ENCODE assay signal across 22 cellular contexts in the genomic region with DNA sequence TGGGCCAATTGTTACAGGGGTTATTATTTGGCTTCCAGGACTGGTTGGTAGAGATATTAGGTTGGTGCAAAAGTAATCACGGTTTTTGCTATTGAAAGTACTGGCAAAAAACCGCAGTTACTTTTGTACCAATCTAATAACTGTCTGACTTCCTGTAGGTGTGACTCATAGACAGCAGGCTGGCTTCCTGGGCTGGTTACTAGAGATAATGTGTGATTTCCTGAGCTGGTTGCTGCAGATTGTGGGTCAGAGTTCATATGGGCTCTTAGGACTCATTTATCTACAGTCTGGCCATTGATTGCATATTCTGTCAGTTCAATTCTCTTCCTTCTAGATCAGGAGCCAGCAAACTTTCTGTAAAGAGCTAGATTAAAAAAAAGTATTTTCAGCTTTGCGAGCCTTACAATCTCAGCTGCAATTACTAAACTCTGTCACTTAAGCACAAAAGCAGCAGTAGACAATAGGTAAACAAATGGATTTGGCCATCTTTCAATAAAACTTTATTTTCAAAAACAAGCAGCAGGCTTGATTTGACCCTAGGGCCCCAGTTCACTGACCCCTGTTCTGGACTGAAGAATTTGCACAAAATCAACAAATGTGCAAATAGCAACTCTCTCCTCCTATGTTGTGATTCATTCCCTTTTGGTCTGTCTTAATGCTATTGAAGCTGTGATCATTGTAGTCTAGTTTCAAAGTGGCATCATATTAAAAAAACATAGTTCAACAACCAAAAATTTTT. TPM values are rescaled to one million over a fixed set of nuclear protein-coding genes. Genes with fewer than 3 reads are reported as not detected.
DNase-seq lines count a peak whose midpoint lies in the region; ATAC-seq, FAIRE-seq and TF ChIP-seq lines count a peak whose summit lies in the region.
"Had no signal": no experiment of that assay in that cellular context is flagged by ENCODE, and none has a peak within 500 bp of the region (broad histone marks: within the 10 kb centered on the region; RNA-seq: fewer than 3 reads in every experiment).

No MANE protein-coding gene starts in this region.

- no peak for TF ChIP-seq CTCF in K562 (IDR thresholded peaks at IDR 0.05 in 2 of 3, conservative IDR thresholded peaks at IDR 0.05 in 1 of 3; ENCODE audit: insufficient read depth in 2 of 3, low read depth in 1 of 3, low read length in 3 of 3)
- no peak for TF ChIP-seq CTCF in HepG2 (CRISPR knock-in tag; IDR thresholded peaks at IDR 0.05)

- H3K79me1 ChIP-seq in mesendoderm (ENCODE audit: low read length), result no peaks in the 10 kb centered on the region

- DNase-seq in ELR (ENCODE audit: low read depth) (peak; percentile 5), MG63 (peak; percentile 24), K562 (ENCODE audit: extremely low read depth in 1 of 4, low spot score in 3 of 4) (peak in 1 of 4 experiments; percentile 7), HepG2 (ENCODE audit: low spot score) (no peak), mesendoderm (no peak), NCI-H1092 treated with DMSO at 0.1 percent for 48 hours (lab: John Stamatoyannopoulos, UW) (no peak), urothelium cell line (ENCODE audit: low spot score) (no peak)
- DNase-seq: activated naive CD4-positive, alpha-beta T cell treated with anti-CD3 and anti-CD28 coated beads, Interleukin-2, amount 10 ng/mL, durations not matched to agents 7 days and 5 days; activated T-cell treated with anti-CD3 and anti-CD28 coated beads, Interleukin-2, amount 50 U/mL, for 72 hours; amygdala; caudate nucleus; CD4-positive, alpha-beta T cell; DMS153; foreskin melanocyte; hippocampal formation; lower lobe of right lung; NCI-H1694 treated with DMSO at 0.1 percent for 48 hours; NCI-H526 treated with DMSO at 0.1 percent for 48 hours; SHP77 had no signal

- ATAC-seq in K562 (no peak), HepG2 (no peak)
- ATAC-seq: activated T-cell treated with anti-CD3 and anti-CD28 coated beads, Interleukin-2, amount 50 U/mL, for 72 hours; lower lobe of right lung had no signal

- POLR2A ChIA-PET in K562 (lab: Yijun Ruan, JAX) (no interaction called here), HepG2 (lab: Yijun Ruan, JAX) (no interaction called here)

- no peak overlapping the region for H4K5ac ChIP-seq in mesendoderm (ENCODE audit: low read length)

- H3K4me3 ChIP-seq in MG63, result no peak overlapping the region
- no peak overlapping the region for H3K4me3 ChIP-seq in K562
- no peak overlapping the region for H3K4me3 ChIP-seq in HepG2 (replicated peaks in 1 of 3; ENCODE audit: insufficient read depth in 1 of 3, low read depth in 2 of 3, low read length in 3 of 3)
- no peak overlapping the region for H3K4me3 ChIP-seq in mesendoderm (ENCODE audit: low read length)
- H3K4me3 ChIP-seq: lower lobe of right lung had no signal

- no peak overlapping the region for H3K23ac ChIP-seq in mesendoderm (ENCODE audit: low read length)

- H2AFZ ChIP-seq in K562 (ENCODE audit: low read depth, low read length) (no peak overlapping the region), HepG2 (ENCODE audit: low read length) (no peak overlapping the region)

- H3K9ac ChIP-seq in K562 (ENCODE audit: insufficient read depth in 1 of 2, low read depth in 2 of 2, low read length in 2 of 2), result no peak overlapping the region
- H3K9ac ChIP-seq in HepG2 (ENCODE audit: insufficient read depth, low read depth, low read length), result no peak overlapping the region
- H3K9ac ChIP-seq in mesendoderm (ENCODE audit: low read length), result no peak overlapping the region

- no peak overlapping the region for H4K8ac ChIP-seq in mesendoderm (ENCODE audit: low read depth, low read length)

- 0% methylated on average over 3 of the region's 3 CpGs for WGBS in K562 (ENCODE audit: insufficient coverage, low coverage, missing lambda C conversion rate)
- 31% methylated on average over 3 of the region's 3 CpGs for WGBS in HepG2 (ENCODE audit: low lambda C conversion rate)
- no CpG with 5 or more reads among the region's 3 CpGs for WGBS in mesendoderm (ENCODE audit: extremely low coverage, insufficient coverage, low lambda C conversion rate)

- no peaks in the 10 kb centered on the region for H3K9me1 ChIP-seq in K562 (ENCODE audit: control insufficient read depth, insufficient read depth, low read length)

- no peak overlapping the region for H2BK5ac ChIP-seq in mesendoderm (ENCODE audit: low read length)

- no peaks in the 10 kb centered on the region for H4K20me1 ChIP-seq in K562 (replicated peaks; ENCODE audit: control insufficient read depth, insufficient read depth, low read length)
- H4K20me1 ChIP-seq in HepG2 (ENCODE audit: insufficient read depth, low read length), result no peaks in the 10 kb centered on the region

- no peak for FAIRE-seq in K562 (lab: Jason Lieb, UNC)
- no peak for FAIRE-seq in HepG2 (lab: Jason Lieb, UNC)
- FAIRE-seq in urothelium cell line (lab: Jason Lieb, UNC), result no peak
- FAIRE-seq: islet of Langerhans, TTC549 had no signal

- H3K27me3 ChIP-seq in MG63, result no peaks in the 10 kb centered on the region
- no peaks in the 10 kb centered on the region for H3K27me3 ChIP-seq in K562 (ENCODE audit: control insufficient read depth in 2 of 2, insufficient read depth in 2 of 2, low read length in 2 of 2)
- H3K27me3 ChIP-seq in HepG2 (ENCODE audit: control insufficient read depth in 1 of 2, insufficient read depth in 2 of 2, low read length in 2 of 2), result no peaks in the 10 kb centered on the region
- H3K27me3 ChIP-seq in mesendoderm (ENCODE audit: insufficient read depth, low read length, poor library complexity), result no peaks in the 10 kb centered on the region

- H3K4me1 ChIP-seq in K562 (replicated peaks in 1 of 2; ENCODE audit: control insufficient read depth in 2 of 2, insufficient read depth in 2 of 2, low read length in 2 of 2) (no peaks in the 10 kb centered on the region), HepG2 (ENCODE audit: insufficient read depth, low read length) (no peaks in the 10 kb centered on the region), mesendoderm (ENCODE audit: control insufficient read depth, low read depth, low read length) (no peaks in the 10 kb centered on the region)
- H3K4me1 ChIP-seq: lower lobe of right lung had no signal

- BruUV-seq in K562 (replicated peaks; lab: Mats Ljungman, UMichigan) (no TSS peak), HepG2 (replicated peaks; lab: Mats Ljungman, UMichigan) (no TSS peak)

- TF ChIP-seq EP300 in K562 (IDR thresholded peaks at IDR 0.05; ENCODE audit: low read length) (no peak), HepG2 (IDR thresholded peaks at IDR 0.05; ENCODE audit: low read depth in 2 of 2, low read length in 2 of 2) (no peak), HepG2 (CRISPR knock-in tag; IDR thresholded peaks at IDR 0.05; ENCODE audit: borderline replicate concordance) (no peak)

- H3K27ac ChIP-seq in K562 (ENCODE audit: extremely low read depth, low read depth, low read length) (no peak overlapping the region), HepG2 (ENCODE audit: extremely low read length, insufficient read depth, low read length) (no peak overlapping the region), mesendoderm (ENCODE audit: low read depth, low read length) (no peak overlapping the region)
- H3K27ac ChIP-seq: epithelial cell of prostate, lower lobe of right lung had no signal

- TF ChIP-seq POLR2A in K562 (conservative IDR thresholded peaks at IDR 0.05), result no peak
- TF ChIP-seq POLR2A in HepG2 (IDR thresholded peaks at IDR 0.05; ENCODE audit: insufficient read depth in 1 of 2, low read depth in 2 of 2, low read length in 2 of 2), result no peak

- intact Hi-C loops in K562 (cut with micrococcal nuclease), result no loop called here
- intact Hi-C loops in HepG2 (cut with micrococcal nuclease; ENCODE audit: unreplicated experiment), result no loop called here

- CTCF ChIA-PET in K562 (lab: Yijun Ruan, JAX; ENCODE audit: low intra/inter-chr PET ratio) (no interaction called here), HepG2 (lab: Yijun Ruan, JAX; ENCODE audit: low intra/inter-chr PET ratio, low total read pairs) (no interaction called here)

- H2AK5ac ChIP-seq in mesendoderm (ENCODE audit: low read length), result no peak overlapping the region

- no peak overlapping the region for H2BK15ac ChIP-seq in mesendoderm (replicated peaks; ENCODE audit: low read depth)

- no peak overlapping the region for H3K4me2 ChIP-seq in K562 (ENCODE audit: insufficient read depth, low read length)
- H3K4me2 ChIP-seq in HepG2 (ENCODE audit: low read depth, low read length), result no peak overlapping the region
- H3K4me2 ChIP-seq in mesendoderm (ENCODE audit: low read length), result no peak overlapping the region

- no peaks in the 10 kb centered on the region for H3K36me3 ChIP-seq in MG63
- H3K36me3 ChIP-seq in K562 (ENCODE audit: control insufficient read depth, insufficient read depth, low read length), result no peaks in the 10 kb centered on the region
- no peaks in the 10 kb centered on the region for H3K36me3 ChIP-seq in HepG2 (replicated peaks in 1 of 2; ENCODE audit: control insufficient read depth in 1 of 2, insufficient read depth in 2 of 2, low read length in 2 of 2)
- no peaks in the 10 kb centered on the region for H3K36me3 ChIP-seq in mesendoderm (ENCODE audit: control insufficient read depth, insufficient read depth, low read length)
- H3K36me3 ChIP-seq: lower lobe of right lung had no signal

- no peak overlapping the region for H3K18ac ChIP-seq in mesendoderm (ENCODE audit: low read length)

- H3K9me3 ChIP-seq in MG63 (peaks cover 5% of the 10 kb centered on the region; the same call in 1 of the 2 replicates), K562 (replicated peaks; ENCODE audit: control insufficient read depth, insufficient read depth, low read depth, low read length) (peaks cover 3% of the 10 kb centered on the region; the same call in 1 of the 2 replicates), HepG2 (ENCODE audit: low read length) (peaks cover 37% of the 10 kb centered on the region)

- in situ Hi-C loops in K562 (cut with MboI), result no loop called here
- in situ Hi-C loops in HepG2 (cut with HindIII; ENCODE audit: extremely low pct_ligation_motif_present, low pct_unique_long_range_greater_than_20kb), result no loop called here

- no peak overlapping the region for H3K56ac ChIP-seq in mesendoderm (ENCODE audit: low read length)

- no peak overlapping the region for H3K4ac ChIP-seq in mesendoderm (ENCODE audit: low read depth, low read length)

- H3K79me2 ChIP-seq in K562 (ENCODE audit: control insufficient read depth, insufficient read depth, low read length) (no peaks in the 10 kb centered on the region), HepG2 (ENCODE audit: insufficient read depth, low read length) (no peaks in the 10 kb centered on the region), mesendoderm (ENCODE audit: control insufficient read depth, insufficient read depth, low read length) (no peaks in the 10 kb centered on the region)

- no peak for TF ChIP-seq RAD21 in K562 (CRISPR knock-in tag; conservative IDR thresholded peaks at IDR 0.05 in 1 of 2, IDR thresholded peaks at IDR 0.05 in 1 of 2)
- no peak for TF ChIP-seq RAD21 in HepG2 (CRISPR knock-in tag; IDR thresholded peaks at IDR 0.05)

- no peak overlapping the region for H2BK120ac ChIP-seq in mesendoderm (ENCODE audit: low read depth, low read length)

RNA-seq across cellular contexts. Expression of gene BOD1L1, which starts 50.8 kb away (rescaled TPM):
- 4.1 and 11.3 TPM in 2 replicates for total RNA-seq in MG63 (2014; rRNA removed; shearing (Covaris generic); ENCODE audit: low replicate concordance)
- total RNA-seq in K562 (2011; cell fraction: chromatin; rRNA removed; ENCODE audit: low replicate concordance), result 11.8 and 56.0 TPM in 2 replicates
- 10.5 and 13.9 TPM in 2 replicates for total RNA-seq in K562 (2011; cell fraction: nucleolus; rRNA removed)
- 27.0 and 40.4 TPM in 2 replicates for total RNA-seq in K562 (2011; cell fraction: nucleoplasm; rRNA removed)
- total RNA-seq in K562 (2014; rRNA removed) (14.6 and 15.8 TPM in 2 replicates), K562 (2014; rRNA removed; fragmentation: Illumina TruSeq; extraction: Trizol) (22.0 and 25.3 TPM in 2 replicates), K562 (2015; rRNA removed; fragmentation: Illumina TruSeq; extraction: Trizol) (23.2 and 23.9 TPM in 2 replicates), K562 (2021) (14.5 and 18.3 TPM in 2 replicates), HepG2 (2016; rRNA removed; fragmentation: Illumina TruSeq; extraction: Trizol) (17.9 and 22.7 TPM in 2 replicates)
- polyA plus RNA-seq in K562 (2011; rRNA removed) (13.3 and 15.5 TPM in 2 replicates), K562 (2014; fragmentation: Illumina TruSeq; extraction: Trizol) (18.9 and 23.0 TPM in 2 replicates), K562 (2014; fragmentation: Nextera tagmentation; extraction: Ambion mirVana) (1 to 10 TPM; 4.8 to 7.2 TPM), K562 (2014; rRNA removed) (15.5 and 17.7 TPM in 2 replicates), HepG2 (2011; rRNA removed) (10.7 and 11.7 TPM in 2 replicates)
- 3.1 and 5.0 TPM in 2 replicates for polyA plus RNA-seq in K562 (2011; cell fraction: cytosol; rRNA removed)
- 19.4 and 36.9 TPM in 2 replicates for polyA plus RNA-seq in K562 (2011; cell fraction: nucleus; rRNA removed)
- polyA plus RNA-seq in K562 (2012), result 10.9 and 13.6 TPM in 2 replicates
- polyA minus RNA-seq in K562 (2011; rRNA and poly(A)+ RNA removed), result 38.0 and 44.6 TPM in 2 replicates
- polyA minus RNA-seq in K562 (2011; cell fraction: cytosol; rRNA and poly(A)+ RNA removed), result 9.2 and 12.2 TPM in 2 replicates
- 26.8 and 47.7 TPM in 2 replicates for polyA minus RNA-seq in K562 (2011; cell fraction: nucleus; rRNA and poly(A)+ RNA removed)
- 2.3 and 2.8 TPM in 2 replicates for total RNA-seq in HepG2 (2016; cell fraction: cytosol; rRNA removed; fragmentation: Illumina TruSeq; extraction: Trizol; ENCODE audit: low read depth)
- 15.8 and 22.0 TPM in 2 replicates for total RNA-seq in HepG2 (2016; cell fraction: insoluble cytoplasmic fraction; rRNA removed; fragmentation: Illumina TruSeq; extraction: Trizol)
- total RNA-seq in HepG2 (2016; cell fraction: membrane; rRNA removed; fragmentation: Illumina TruSeq; extraction: Trizol), result 4.8 and 5.1 TPM in 2 replicates
- 40.8 and 44.9 TPM in 2 replicates for total RNA-seq in HepG2 (2016; cell fraction: nucleus; rRNA removed; fragmentation: Illumina TruSeq; extraction: Trizol)
- polyA plus RNA-seq in HepG2 (2011; cell fraction: cytosol; rRNA removed), result 4.8 and 6.3 TPM in 2 replicates
- polyA plus RNA-seq in HepG2 (2011; cell fraction: nucleus; rRNA removed), result 16.0 and 46.5 TPM in 2 replicates
- 13.4 and 16.1 TPM in 2 replicates for polyA plus RNA-seq in HepG2 (2012)
- 0.58 and 1.0 TPM in 2 replicates for polyA plus RNA-seq in HepG2 (2016; cell fraction: cytosol; fragmentation: Illumina TruSeq; extraction: Trizol; ENCODE audit: low read depth)
- polyA plus RNA-seq in HepG2 (2016; cell fraction: insoluble cytoplasmic fraction; fragmentation: Illumina TruSeq; extraction: Trizol; ENCODE audit: low read depth), result 14.3 and 16.2 TPM in 2 replicates
- 1.9 TPM in 2 replicates for polyA plus RNA-seq in HepG2 (2016; cell fraction: membrane; fragmentation: Illumina TruSeq; extraction: Trizol; ENCODE audit: low read depth)
- polyA plus RNA-seq in HepG2 (2016; cell fraction: nucleus; fragmentation: Illumina TruSeq; extraction: Trizol; ENCODE audit: insufficient read depth, low read depth), result 33.3 and 41.9 TPM in 2 replicates
- 8.9 and 16.2 TPM in 2 replicates for polyA minus RNA-seq in HepG2 (2011; rRNA and poly(A)+ RNA removed; ENCODE audit: low replicate concordance)
- polyA minus RNA-seq in HepG2 (2011; cell fraction: cytosol; rRNA and poly(A)+ RNA removed), result 13.9 and 14.4 TPM in 2 replicates
- polyA minus RNA-seq in HepG2 (2011; cell fraction: nucleus; rRNA and poly(A)+ RNA removed), result 64.6 and 77.0 TPM in 2 replicates
- polyA plus RNA-seq in mesendoderm (2013, experiment 1 of 2), result 31.0 TPM
- 31.7 TPM for polyA plus RNA-seq in mesendoderm (2013, experiment 2 of 2)

Comparison
In these comparisons a context has a peak if more than half of its experiments do, and no peak if none do; other contexts are left out.
1. DNase-seq: peak in ELR (single experiment) and MG63 (single experiment); none in HepG2 (single experiment), mesendoderm (single experiment), NCI-H1092 treated with DMSO at 0.1 percent for 48 hours (single experiment) and urothelium cell line (single experiment).